ENCODE assay signal across 10 cellular contexts in genomic region chr6:3885262-3886036, GRCh38. TPM values are rescaled to one million over a fixed set of nuclear protein-coding genes. Genes with fewer than 3 reads are reported as not detected.
DNase-seq lines count a peak whose midpoint lies in the region; ATAC-seq, FAIRE-seq and TF ChIP-seq lines count a peak whose summit lies in the region.
"Had no signal": no experiment of that assay in that cellular context is flagged by ENCODE, and none has a peak within 500 bp of the region (broad histone marks: within the 10 kb centered on the region; RNA-seq: fewer than 3 reads in every experiment).

No MANE protein-coding gene starts in this region.

- no peak for TF ChIP-seq POLR2A in heart left ventricle (IDR thresholded peaks at IDR 0.05)

- H3K4me1 ChIP-seq in heart left ventricle (peaks cover 0 to 44% (median 21%) of the 10 kb centered on the region in 12 donors), foreskin keratinocyte (no peaks in the 10 kb centered on the region)

- H3K27me3 Mint-ChIP-seq in type B pancreatic cell, result no peaks in the 10 kb centered on the region
- peaks cover 3 to 7% of the 10 kb centered on the region in 2 donors for H3K27me3 Mint-ChIP-seq in natural killer cell treated with Interleukin-12 subunit alpha and Interleukin-12 subunit beta and Interleukin-15 and Interleukin-18, amount 100 ng/mL, for 72 hours

- TF ChIP-seq CTCF in heart left ventricle (IDR thresholded peaks at IDR 0.05) (peak in 11 of 12 donors; percentile 8 to 49 (median 29)), foreskin keratinocyte (conservative IDR thresholded peaks at IDR 0.05) (peak; percentile 35), type B pancreatic cell (conservative IDR thresholded peaks at IDR 0.05) (peak; percentile 47)

- H3K4me3 Mint-ChIP-seq in type B pancreatic cell, result no peak overlapping the region
- H3K4me3 Mint-ChIP-seq in natural killer cell treated with Interleukin-12 subunit alpha and Interleukin-12 subunit beta and Interleukin-15 and Interleukin-18, amount 100 ng/mL, for 72 hours, result no peak overlapping the region
- H3K4me3 Mint-ChIP-seq: B cell had no signal

- no peak for DNase-seq in heart left ventricle
- no peak for DNase-seq in Right ventricle myocardium superior
- peak; percentile 39 for DNase-seq in RCC 7860 (ENCODE audit: low spot score)
- no peak for DNase-seq in foreskin keratinocyte
- DNase-seq in type B pancreatic cell (ENCODE audit: extremely low spot score, unreplicated experiment), result no peak
- no peak for DNase-seq in SIG-M5 treated with dmso at 0.1 percent for 504 hours (lab: John Stamatoyannopoulos, UW; ENCODE audit: unreplicated experiment)
- DNase-seq in natural killer cell treated with Interleukin-12 subunit alpha and Interleukin-12 subunit beta and Interleukin-15 and Interleukin-18, amount 100 ng/mL, for 72 hours (ENCODE audit: low spot score), result no peak
- DNase-seq: stimulated activated CD4-positive, alpha-beta T cell treated with anti-CD3 and anti-CD28 coated beads, Interleukin-2, amount 100 ng/mL, for 48 hours had no signal

- H3K27ac ChIP-seq in heart left ventricle (no peak overlapping the region), foreskin keratinocyte (no peak overlapping the region)

- H3K27ac Mint-ChIP-seq in type B pancreatic cell, result no peak overlapping the region
- H3K27ac Mint-ChIP-seq in natural killer cell treated with Interleukin-12 subunit alpha and Interleukin-12 subunit beta and Interleukin-15 and Interleukin-18, amount 100 ng/mL, for 72 hours, result no peak overlapping the region
- H3K27ac Mint-ChIP-seq: B cell had no signal

- H3K4me3 ChIP-seq in heart left ventricle, result no peak overlapping the region

- H3K36me3 Mint-ChIP-seq in type B pancreatic cell, result no peaks in the 10 kb centered on the region
- no peaks in the 10 kb centered on the region for H3K36me3 Mint-ChIP-seq in natural killer cell treated with Interleukin-12 subunit alpha and Interleukin-12 subunit beta and Interleukin-15 and Interleukin-18, amount 100 ng/mL, for 72 hours

- peaks cover 5% of the 10 kb centered on the region for H3K9me3 Mint-ChIP-seq in type B pancreatic cell
- no peaks in the 10 kb centered on the region for H3K9me3 Mint-ChIP-seq in natural killer cell treated with Interleukin-12 subunit alpha and Interleukin-12 subunit beta and Interleukin-15 and Interleukin-18, amount 100 ng/mL, for 72 hours

- H3K36me3 ChIP-seq in heart left ventricle, result no peaks in the 10 kb centered on the region

- intact Hi-C loops in heart left ventricle (cut with DNase I) (loop anchor here (2.0 to 10.0 kb wide), 13 partner anchors 42 to 601 kb away; no protein-coding TSS in a partner anchor), Right ventricle myocardium superior (cut with DNase I) (loop anchor here (5.0 kb wide), 2 partner anchors 47 to 138 kb away; no protein-coding TSS in a partner anchor)

- no peak for FAIRE-seq in RCC 7860 (lab: Jason Lieb, UNC)

- H3K9me3 ChIP-seq in heart left ventricle, result no peaks in the 10 kb centered on the region

- H3K4me1 Mint-ChIP-seq in type B pancreatic cell (ENCODE audit: unreplicated experiment), result peaks cover 28% of the 10 kb centered on the region
- no peaks in the 10 kb centered on the region for H3K4me1 Mint-ChIP-seq in natural killer cell treated with Interleukin-12 subunit alpha and Interleukin-12 subunit beta and Interleukin-15 and Interleukin-18, amount 100 ng/mL, for 72 hours (ENCODE audit: low read depth in 2 of 2)
- H3K4me1 Mint-ChIP-seq: B cell had no signal

- no peak for ATAC-seq in heart left ventricle
- ATAC-seq in Right ventricle myocardium superior (ENCODE audit: poor library complexity), result no peak
- ATAC-seq in foreskin keratinocyte, result no peak
- ATAC-seq in HG03196 (IDR thresholded peaks at IDR 0.05; ENCODE audit: unreplicated experiment), result no peak
- no peak for ATAC-seq in natural killer cell treated with Interleukin-12 subunit alpha and Interleukin-12 subunit beta and Interleukin-15 and Interleukin-18, amount 100 ng/mL, for 72 hours

- no peaks in the 10 kb centered on the region for H3K27me3 ChIP-seq in heart left ventricle
- H3K27me3 ChIP-seq in foreskin keratinocyte, result peaks cover 8% of the 10 kb centered on the region

- 89 to 95% (median 92%) methylated on average over 9 of the region's 9 CpGs for WGBS in heart left ventricle, 4 donors

RNA-seq across cellular contexts. Expression of gene FAM50B, which starts 36.3 kb away (rescaled TPM):
- 10 to 100 TPM; 13.6 to 29.1 (median 21.5) TPM for total RNA-seq in heart left ventricle
- 10 to 100 TPM; 11.7 to 23.3 TPM for polyA plus RNA-seq in heart left ventricle
- total RNA-seq in Right ventricle myocardium superior, result 28.9 TPM
- 6.9 and 7.8 TPM in 2 replicates for total RNA-seq in foreskin keratinocyte
- polyA plus RNA-seq in foreskin keratinocyte, result 9.2 and 9.4 TPM in 2 replicates
- total RNA-seq in type B pancreatic cell (ENCODE audit: low replicate concordance), result 1.8 and 7.3 TPM in 2 replicates
- total RNA-seq in natural killer cell treated with Interleukin-12 subunit alpha and Interleukin-12 subunit beta and Interleukin-15 and Interleukin-18, amount 100 ng/mL, for 72 hours, result 1 to 10 TPM; 5.3 to 7.3 TPM
